ENCODE assay signal across 8 cellular contexts in genomic region chr6:7312616-7313504, GRCh38. TPM values are rescaled to one million over a fixed set of nuclear protein-coding genes. Genes with fewer than 3 reads are reported as not detected.
A peak's percentile ranks its signal among the peaks of the same experiment; 100 is the strongest.
DNase-seq lines count a peak whose midpoint lies in the region; ATAC-seq and TF ChIP-seq lines count a peak whose summit lies in the region.

TSS of gene SSR1 (minus strand) at chr6:7313199. CDS start at chr6:7313120, 79 bp downstream.

- peak within 1 kb of the TSS; percentile 74 for H2AFZ ChIP-seq in SU-DHL-6 (ENCODE audit: low read depth, low read length, severe bottlenecking)

- no peaks in the 10 kb centered on the region for H3K27me3 Mint-ChIP-seq in activated naive CD8-positive, alpha-beta T cell treated with anti-CD3 and anti-CD28 coated beads, Interleukin-2, amount 10 ng/mL, durations not matched to agents 7 days and 5 days
- no peaks in the 10 kb centered on the region for H3K27me3 Mint-ChIP-seq in osteocyte (ENCODE audit: unreplicated experiment)

- H3F3A ChIP-seq in SU-DHL-6 (ENCODE audit: insufficient read depth) = peaks cover 14% of the 10 kb centered on the region; the same call in 1 of the 2 replicates

- no peaks in the 10 kb centered on the region for H3K4me1 ChIP-seq in thymus (ENCODE audit: control insufficient read depth, insufficient read depth, low read length)

- H3K9ac ChIP-seq in SU-DHL-6 (ENCODE audit: low read length) = peak within 1 kb of the TSS; percentile 94

- peaks cover 25% of the 10 kb centered on the region for H3K4me1 Mint-ChIP-seq in activated naive CD8-positive, alpha-beta T cell treated with anti-CD3 and anti-CD28 coated beads, Interleukin-2, amount 10 ng/mL, durations not matched to agents 7 days and 5 days
- H3K4me1 Mint-ChIP-seq in osteocyte (ENCODE audit: unreplicated experiment) = peaks cover 43% of the 10 kb centered on the region

- TF ChIP-seq CTCF in SU-DHL-6 (IDR thresholded peaks at IDR 0.05; ENCODE audit: insufficient read depth, low read length, poor library complexity, severe bottlenecking) (no peak), osteocyte (IDR thresholded peaks at IDR 0.05) (no peak)

- POLR2A ChIA-PET in activated naive CD8-positive, alpha-beta T cell treated with anti-CD3 and anti-CD28 coated beads, Interleukin-2, amount 10 ng/mL, durations not matched to agents 7 days and 5 days (lab: Charles Lee) = interaction anchor here (0.6 to 4.7 kb wide), 3 partner anchors 13 to 304 kb away, joined by 3 to 19 read pairs (median 3); partner anchors contain the start of genes CAGE1 and RIOK1

- H3K9me2 ChIP-seq in SU-DHL-6 (replicated peaks; ENCODE audit: insufficient read depth, low read length) = no peaks in the 10 kb centered on the region

- peaks cover 26% of the 10 kb centered on the region for H3K36me3 Mint-ChIP-seq in activated naive CD8-positive, alpha-beta T cell treated with anti-CD3 and anti-CD28 coated beads, Interleukin-2, amount 10 ng/mL, durations not matched to agents 7 days and 5 days
- H3K36me3 Mint-ChIP-seq in osteocyte (ENCODE audit: unreplicated experiment) = peaks cover 21% of the 10 kb centered on the region

- H3K9me3 Mint-ChIP-seq in activated naive CD8-positive, alpha-beta T cell treated with anti-CD3 and anti-CD28 coated beads, Interleukin-2, amount 10 ng/mL, durations not matched to agents 7 days and 5 days = no peaks in the 10 kb centered on the region
- H3K9me3 Mint-ChIP-seq in osteocyte (ENCODE audit: unreplicated experiment) = no peaks in the 10 kb centered on the region

- peak; percentile 96 for ATAC-seq in HG02678 (IDR thresholded peaks at IDR 0.05; ENCODE audit: unreplicated experiment)
- peak; percentile 97 for ATAC-seq in activated naive CD8-positive, alpha-beta T cell treated with anti-CD3 and anti-CD28 coated beads, Interleukin-2, amount 10 ng/mL, durations not matched to agents 7 days and 5 days (ENCODE audit: low read depth)

- H3K36me3 ChIP-seq in SU-DHL-6 (ENCODE audit: low read length) = peaks cover 24% of the 10 kb centered on the region
- H3K36me3 ChIP-seq in thymus (ENCODE audit: control insufficient read depth, insufficient read depth) = no peaks in the 10 kb centered on the region

- H3K27ac ChIP-seq in SU-DHL-6 (ENCODE audit: low read depth, low read length) = peak within 1 kb of the TSS; percentile 68
- H3K27ac ChIP-seq in thymus (ENCODE audit: low read depth) = peak within 1 kb of the TSS; percentile 92

- DNase-seq in NCI-H128 (lab: John Stamatoyannopoulos, UW; ENCODE audit: unreplicated experiment) = peak; percentile 91
- DNase-seq in activated naive CD8-positive, alpha-beta T cell treated with anti-CD3 and anti-CD28 coated beads, Interleukin-2, amount 10 ng/mL, durations not matched to agents 7 days and 5 days = peak; percentile 94
- peak; percentile 94 to 100 (median 99) for DNase-seq in head of caudate nucleus
- DNase-seq in osteocyte (ENCODE audit: extremely low spot score, unreplicated experiment) = peak; percentile 99

- peak within 1 kb of the TSS; percentile 89 for H3K27ac Mint-ChIP-seq in activated naive CD8-positive, alpha-beta T cell treated with anti-CD3 and anti-CD28 coated beads, Interleukin-2, amount 10 ng/mL, durations not matched to agents 7 days and 5 days
- H3K27ac Mint-ChIP-seq in osteocyte (ENCODE audit: unreplicated experiment) = peak within 1 kb of the TSS; percentile 97

- TF ChIP-seq POLR2A in GM10847 (IDR thresholded peaks at IDR 0.05; ENCODE audit: extremely low read depth, insufficient read length) = peak; percentile 88

- H3K79me2 ChIP-seq in SU-DHL-6 (ENCODE audit: insufficient read depth, low read length) = peaks cover 51% of the 10 kb centered on the region

- peak within 1 kb of the TSS; percentile 80 for H3K4me2 ChIP-seq in SU-DHL-6 (ENCODE audit: low read depth, low read length, poor library complexity, severe bottlenecking)

- no peaks in the 10 kb centered on the region for H3K27me3 ChIP-seq in SU-DHL-6 (ENCODE audit: low read length)
- H3K27me3 ChIP-seq in thymus (ENCODE audit: control insufficient read depth, insufficient read depth) = no peaks in the 10 kb centered on the region

- H3K9me3 ChIP-seq in SU-DHL-6 (ENCODE audit: insufficient read depth, low read length) (no peaks in the 10 kb centered on the region), thymus (ENCODE audit: control insufficient read depth) (no peaks in the 10 kb centered on the region)

- H4K20me1 ChIP-seq in SU-DHL-6 (ENCODE audit: low read depth, low read length) = peaks cover 23% of the 10 kb centered on the region

- peak within 1 kb of the TSS; percentile 92 for H3K4me3 Mint-ChIP-seq in activated naive CD8-positive, alpha-beta T cell treated with anti-CD3 and anti-CD28 coated beads, Interleukin-2, amount 10 ng/mL, durations not matched to agents 7 days and 5 days
- peak within 1 kb of the TSS; percentile 91 for H3K4me3 Mint-ChIP-seq in osteocyte (ENCODE audit: unreplicated experiment)

- H3K4me3 ChIP-seq in SU-DHL-6 (ENCODE audit: insufficient read depth, low read length, poor library complexity, severe bottlenecking) = peak within 1 kb of the TSS; percentile 80
- H3K4me3 ChIP-seq in thymus (ENCODE audit: low read length) = peak within 1 kb of the TSS; percentile 86

- intact Hi-C loops in head of caudate nucleus (cut with DNase I) = loop anchor here (5.0 kb wide), 1 partner anchor 79 kb away; no protein-coding TSS in a partner anchor

- WGBS in thymus = under 1% methylated on average over 83 of the region's 83 CpGs

RNA-seq across cellular contexts. Expression of gene SSR1, which starts in this region (rescaled TPM):
- total RNA-seq in activated naive CD8-positive, alpha-beta T cell treated with anti-CD3 and anti-CD28 coated beads, Interleukin-2, amount 10 ng/mL, durations not matched to agents 7 days and 5 days = 100 to 1,000 TPM; 112 to 123 TPM
- total RNA-seq in osteocyte = 183 and 204 TPM in 2 replicates
- 38.9 TPM for polyA plus RNA-seq in thymus

Comparison
In these comparisons a context has a peak if more than half of its experiments do, and no peak if none do; other contexts are left out.
1. Peak in every context shown above with its lines: DNase-seq, ATAC-seq, H3K4me3 ChIP-seq and H3K27ac ChIP-seq.